Comparison of ENCODE assay signal across 8 cellular contexts in genomic region chr10:69515699-69516547, GRCh38. TPM values are rescaled to one million over a fixed set of nuclear protein-coding genes. Genes with fewer than 3 reads are reported as not detected.
DNase-seq lines count a peak whose midpoint lies in the region; ATAC-seq and TF ChIP-seq lines count a peak whose summit lies in the region.

No MANE protein-coding gene starts in this region.

- no peak overlapping the region for H3K4me3 Mint-ChIP-seq in osteocyte (ENCODE audit: unreplicated experiment)

- ATAC-seq in RWPE2 (ENCODE audit: low read depth), result peak; percentile 90

- H3K4me3 ChIP-seq in RWPE2 (ENCODE audit: severe bottlenecking) (no peak overlapping the region), fibroblast of the aortic adventitia (ENCODE audit: low read depth, low read length) (no peak overlapping the region), transverse colon (no peak overlapping the region)

- H3K36me3 Mint-ChIP-seq in osteocyte (ENCODE audit: unreplicated experiment), result no peaks in the 10 kb centered on the region

- peak; percentile 36 for DNase-seq in NK-92 treated with Interleukin-12 subunit alpha and Interleukin-12 subunit beta, amount 100 ng/mL, for 24 hours (lab: John Stamatoyannopoulos, UW)
- DNase-seq in NK-92 (lab: John Stamatoyannopoulos, UW; ENCODE audit: unreplicated experiment) (no peak), KG1 (lab: John Stamatoyannopoulos, UW) (peak; percentile 64), RWPE2 (ENCODE audit: low spot score) (peak; percentile 64), fibroblast of the aortic adventitia (ENCODE audit: low read depth) (peak; percentile 67), osteocyte (ENCODE audit: extremely low spot score, unreplicated experiment) (peak; percentile 92), transverse colon (peak; percentile 77)
- peak; percentile 63 to 66 for DNase-seq in activated T-helper 1 cell treated with anti-CD3 and anti-CD28 coated beads, Interleukin-2, amount 50 U/mL, for 16 hours (ENCODE audit: low read depth in 1 of 2, low spot score in 1 of 2)

- H3K36me3 ChIP-seq in RWPE2 (ENCODE audit: low read depth), result no peaks in the 10 kb centered on the region
- peaks cover 0 to 6% (median 0%) of the 10 kb centered on the region in 4 donors for H3K36me3 ChIP-seq in transverse colon

- peak; percentile 89 for TF ChIP-seq CTCF in RWPE2 (IDR thresholded peaks at IDR 0.05; ENCODE audit: poor library complexity, severe bottlenecking)
- peak; percentile 87 for TF ChIP-seq CTCF in fibroblast of the aortic adventitia (IDR thresholded peaks at IDR 0.05; ENCODE audit: insufficient read depth, low read length)
- peak; percentile 90 for TF ChIP-seq CTCF in osteocyte (IDR thresholded peaks at IDR 0.05)
- peak; percentile 72 to 86 (median 82) for TF ChIP-seq CTCF in transverse colon (IDR thresholded peaks at IDR 0.05)

- H3K4me1 ChIP-seq in RWPE2 (ENCODE audit: insufficient read depth, poor library complexity, severe bottlenecking), result no peaks in the 10 kb centered on the region
- H3K4me1 ChIP-seq in transverse colon, result no peaks in the 10 kb centered on the region

- H3K4me1 Mint-ChIP-seq in osteocyte (ENCODE audit: unreplicated experiment), result no peaks in the 10 kb centered on the region

- TF ChIP-seq POLR2A in transverse colon (IDR thresholded peaks at IDR 0.05), result no peak

- H3K27ac Mint-ChIP-seq in osteocyte (ENCODE audit: unreplicated experiment), result no peak overlapping the region

- in situ Hi-C loops in transverse colon (cut with MboI; ENCODE audit: low pct_ligation_motif_present in 1 of 4, low pct_unique_long_range_greater_than_20kb in 1 of 4, low sequenced_read_pairs in 3 of 4), result loop anchor here (5.0 to 25.0 kb wide), 4 partner anchors 121 to 279 kb away; partner anchors contain the start of gene FAM241B (in 1 of the 4)

- TF ChIP-seq EP300 in transverse colon (IDR thresholded peaks at IDR 0.05; ENCODE audit: low read depth), result no peak

- H3K9me3 Mint-ChIP-seq in osteocyte (ENCODE audit: unreplicated experiment), result no peaks in the 10 kb centered on the region

- H3K27me3 Mint-ChIP-seq in osteocyte (ENCODE audit: unreplicated experiment), result peaks cover 69% of the 10 kb centered on the region

- H3K27me3 ChIP-seq in RWPE2 (ENCODE audit: insufficient read depth, poor library complexity, severe bottlenecking) (no peaks in the 10 kb centered on the region), transverse colon (no peaks in the 10 kb centered on the region)

- intact Hi-C loops in transverse colon (cut with DNase I; ENCODE audit: low total_unique reads), result loop anchor here (5.0 kb wide), 1 partner anchor 121 kb away; no protein-coding TSS in a partner anchor

- H3K27ac ChIP-seq in RWPE2 (ENCODE audit: poor library complexity, severe bottlenecking) (no peak overlapping the region), transverse colon (no peak overlapping the region)

- WGBS in transverse colon (ENCODE audit: low coverage in 1 of 2), 2 donors, result 32 to 67% methylated on average over 5 to 12 of the region's 12 CpGs

- no peaks in the 10 kb centered on the region for H3K9me3 ChIP-seq in RWPE2 (ENCODE audit: severe bottlenecking)
- H3K9me3 ChIP-seq in transverse colon, result no peaks in the 10 kb centered on the region

RNA-seq across cellular contexts. Expression of gene NEUROG3, which starts 57.3 kb away (rescaled TPM):
- total RNA-seq in fibroblast of the aortic adventitia (ENCODE audit: low replicate concordance) (not detected in 2 replicates), osteocyte (not detected in 2 replicates), transverse colon (1 to 10 TPM in 1 of 4 donors, under 1 TPM in 2, not detected in 1; 0.41 to 8.2 (median 0.64) TPM)
